9 cellular contexts compared by ENCODE assay signal in the genomic region with DNA sequence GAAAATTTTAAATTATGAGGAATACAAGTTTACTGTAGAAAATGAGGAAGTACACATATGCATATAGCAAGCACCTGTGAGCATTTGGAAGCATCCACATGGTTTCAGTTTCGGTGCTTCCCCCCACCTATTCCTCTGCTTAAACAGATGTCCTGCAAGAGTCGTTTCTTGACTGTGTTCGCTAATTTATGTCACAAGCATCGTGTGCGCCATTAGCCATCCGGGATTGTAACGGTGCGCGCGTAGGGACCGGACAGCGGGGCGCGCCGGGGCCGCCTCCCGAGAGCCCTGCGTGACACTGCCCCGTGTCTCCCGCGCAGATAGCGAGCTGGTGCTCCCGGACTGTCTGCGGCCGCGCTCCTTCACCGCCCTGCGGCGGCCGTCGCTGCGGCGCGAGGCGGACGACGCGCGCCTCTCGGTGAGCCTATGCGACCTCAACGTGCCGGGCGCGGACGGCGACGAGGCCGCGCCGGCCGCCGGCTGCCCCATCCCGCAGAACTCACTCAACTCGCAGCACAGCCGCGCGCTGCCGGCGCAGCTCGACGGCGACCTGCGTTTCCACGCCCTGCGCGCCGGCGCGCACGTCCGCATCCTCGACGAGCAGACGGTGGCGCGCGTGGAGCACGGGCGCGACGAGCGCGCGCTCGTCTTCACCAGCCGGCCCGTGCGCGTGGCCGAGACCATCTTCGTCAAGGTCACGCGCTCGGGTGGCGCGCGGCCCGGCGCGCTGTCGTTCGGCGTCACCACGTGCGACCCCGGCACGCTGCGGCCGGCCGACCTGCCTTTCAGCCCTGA.
DNase-seq lines count a peak whose midpoint lies in the region; ATAC-seq, FAIRE-seq and TF ChIP-seq lines count a peak whose summit lies in the region.
"Had no signal": no experiment of that assay in that cellular context is flagged by ENCODE, and none has a peak within 500 bp of the region (broad histone marks: within the 10 kb centered on the region; RNA-seq: fewer than 3 reads in every experiment).

No MANE protein-coding gene starts in this region.

- intact Hi-C loops in naive thymus-derived CD4-positive, alpha-beta T cell (cut with micrococcal nuclease), result loop anchor here (1.0 to 2.0 kb wide), 5 partner anchors 76 to 685 kb away; a partner anchor contains a TSS

- CTCF ChIA-PET in naive thymus-derived CD4-positive, alpha-beta T cell (lab: Charles Lee), result no interaction called here

- DNase-seq in T-helper 2 cell (peak; percentile 18 to 97 (median 51)), bronchial epithelial cell (ENCODE audit: low read depth) (no peak), suprapubic skin (ENCODE audit: low spot score in 2 of 2) (no peak), neural progenitor cell (ENCODE audit: low spot score) (no peak), islet precursor cell (no peak), glomerular visceral epithelial cell (ENCODE audit: extremely low spot score) (no peak)
- peak; percentile 46 to 69 (median 58) for DNase-seq in naive thymus-derived CD4-positive, alpha-beta T cell

- POLR2A ChIA-PET in naive thymus-derived CD4-positive, alpha-beta T cell (lab: Charles Lee), result interaction anchor here (0.8 to 1.4 kb wide), 5 partner anchors 76 to 537 kb away, joined by 3 to 6 read pairs (median 3); a partner anchor contains a TSS

- peaks cover 0 to 3% (median 0%) of the 10 kb centered on the region in 11 donors for H3K9me3 Mint-ChIP-seq in naive thymus-derived CD4-positive, alpha-beta T cell
- no peaks in the 10 kb centered on the region for H3K9me3 Mint-ChIP-seq in neural progenitor cell

- peak overlapping the region; percentile 84 to 98 (median 96) for H3K27ac Mint-ChIP-seq in naive thymus-derived CD4-positive, alpha-beta T cell
- H3K27ac Mint-ChIP-seq in neural progenitor cell, result no peak overlapping the region

- TF ChIP-seq CTCF in DOHH2 (IDR thresholded peaks at IDR 0.05; ENCODE audit: low read depth, low read length, poor library complexity, severe bottlenecking) (no peak), bronchial epithelial cell (IDR thresholded peaks at IDR 0.05; ENCODE audit: insufficient read depth, low read length, severe bottlenecking) (no peak), suprapubic skin (IDR thresholded peaks at IDR 0.05) (no peak), neural progenitor cell (IDR thresholded peaks at IDR 0.05) (no peak)

- WGBS in suprapubic skin, result 40% methylated on average over 22 of the region's 111 CpGs

- H3K4me1 Mint-ChIP-seq in naive thymus-derived CD4-positive, alpha-beta T cell, result peaks cover 4 to 27% (median 18%) of the 10 kb centered on the region in 7 donors
- H3K4me1 Mint-ChIP-seq in neural progenitor cell, result peaks cover 23% of the 10 kb centered on the region

- peaks cover 7% of the 10 kb centered on the region for H3K4me1 ChIP-seq in DOHH2 (ENCODE audit: control insufficient read depth, low read length)
- peaks cover 6 to 10% of the 10 kb centered on the region in 2 donors for H3K4me1 ChIP-seq in naive thymus-derived CD4-positive, alpha-beta T cell (ENCODE audit: control insufficient read depth in 2 of 2, insufficient read depth in 2 of 2, low read length in 2 of 2)
- peaks cover 10% of the 10 kb centered on the region for H3K4me1 ChIP-seq in suprapubic skin
- H3K4me1 ChIP-seq in neural progenitor cell, result peaks cover 8% of the 10 kb centered on the region

- H3K36me3 ChIP-seq in DOHH2 (ENCODE audit: control insufficient read depth, low read length), result no peaks in the 10 kb centered on the region
- H3K36me3 ChIP-seq in bronchial epithelial cell (ENCODE audit: control insufficient read depth, insufficient read depth, low read length), result no peaks in the 10 kb centered on the region
- no peaks in the 10 kb centered on the region for H3K36me3 ChIP-seq in naive thymus-derived CD4-positive, alpha-beta T cell (ENCODE audit: control insufficient read depth in 2 of 3, insufficient read depth in 3 of 3, low read length in 3 of 3)
- peaks cover 16% of the 10 kb centered on the region for H3K36me3 ChIP-seq in suprapubic skin
- no peaks in the 10 kb centered on the region for H3K36me3 ChIP-seq in neural progenitor cell
- H3K36me3 ChIP-seq: cardiac muscle cell had no signal

- H2AFZ ChIP-seq in neural progenitor cell (replicated peaks), result no peak overlapping the region

- H3K4me2 ChIP-seq in DOHH2 (ENCODE audit: low read length), result peak overlapping the region; percentile 23
- no peak overlapping the region for H3K4me2 ChIP-seq in neural progenitor cell

- peaks cover 0 to 10% (median 0%) of the 10 kb centered on the region in 5 donors for H3K27me3 Mint-ChIP-seq in naive thymus-derived CD4-positive, alpha-beta T cell
- peaks cover 4% of the 10 kb centered on the region for H3K27me3 Mint-ChIP-seq in neural progenitor cell (ENCODE audit: insufficient read depth, low read depth)

- no peak overlapping the region for H3K27ac ChIP-seq in DOHH2 (ENCODE audit: low read depth, low read length)
- H3K27ac ChIP-seq in naive thymus-derived CD4-positive, alpha-beta T cell (ENCODE audit: low read depth, low read length), result peak overlapping the region; percentile 65
- H3K27ac ChIP-seq in suprapubic skin, result no peak overlapping the region
- H3K27ac ChIP-seq in neural progenitor cell, result no peak overlapping the region
- H3K27ac ChIP-seq: cardiac muscle cell had no signal

- TF ChIP-seq POLR2A in suprapubic skin (IDR thresholded peaks at IDR 0.05), result no peak

- H3K9me3 ChIP-seq in DOHH2 (ENCODE audit: control insufficient read depth, insufficient read depth, low read length) (no peaks in the 10 kb centered on the region), suprapubic skin (no peaks in the 10 kb centered on the region), neural progenitor cell (ENCODE audit: low read depth) (no peaks in the 10 kb centered on the region)
- H3K9me3 ChIP-seq in naive thymus-derived CD4-positive, alpha-beta T cell (ENCODE audit: control insufficient read depth in 2 of 3, low read length in 3 of 3), result no peaks in the 10 kb centered on the region

- H3K36me3 Mint-ChIP-seq in naive thymus-derived CD4-positive, alpha-beta T cell, result peaks cover 0 to 5% (median 0%) of the 10 kb centered on the region in 5 donors
- H3K36me3 Mint-ChIP-seq in neural progenitor cell, result peaks cover 13% of the 10 kb centered on the region

- H3K9ac ChIP-seq in neural progenitor cell, result no peak overlapping the region

- no peak for TF ChIP-seq EP300 in suprapubic skin (IDR thresholded peaks at IDR 0.05)

- H3F3A ChIP-seq in DOHH2 (ENCODE audit: control insufficient read depth, insufficient read depth) (no peaks in the 10 kb centered on the region), neural progenitor cell (ENCODE audit: low read depth) (no peaks in the 10 kb centered on the region)

- H3K4me3 ChIP-seq in DOHH2 (ENCODE audit: low read length) (no peak overlapping the region), bronchial epithelial cell (ENCODE audit: low read depth, low read length) (peak overlapping the region; percentile 24), suprapubic skin (peak overlapping the region; percentile 55), neural progenitor cell (no peak overlapping the region)
- H3K4me3 ChIP-seq in naive thymus-derived CD4-positive, alpha-beta T cell (ENCODE audit: low read length), result peak overlapping the region; percentile 91
- H3K4me3 ChIP-seq: cardiac muscle cell had no signal

- H3K9me2 ChIP-seq in DOHH2 (replicated peaks; ENCODE audit: control insufficient read depth, low read length), result no peaks in the 10 kb centered on the region

- peak; percentile 86 for ATAC-seq in naive thymus-derived CD4-positive, alpha-beta T cell

- H3K4me3 Mint-ChIP-seq in naive thymus-derived CD4-positive, alpha-beta T cell, result peak overlapping the region; percentile 84 to 98 (median 90)
- no peak overlapping the region for H3K4me3 Mint-ChIP-seq in neural progenitor cell

- H4K20me1 ChIP-seq in DOHH2 (ENCODE audit: control insufficient read depth, insufficient read depth, low read depth, low read length), result no peaks in the 10 kb centered on the region
- no peaks in the 10 kb centered on the region for H4K20me1 ChIP-seq in neural progenitor cell (ENCODE audit: low read depth)

- H3K27me3 ChIP-seq in DOHH2 (ENCODE audit: control insufficient read depth, low read length) (peaks cover 3% of the 10 kb centered on the region; the same call in 1 of the 2 replicates), bronchial epithelial cell (ENCODE audit: control insufficient read depth, insufficient read depth, low read length) (peaks cover 4% of the 10 kb centered on the region), suprapubic skin (peaks cover 4% of the 10 kb centered on the region), neural progenitor cell (no peaks in the 10 kb centered on the region)
- H3K27me3 ChIP-seq in naive thymus-derived CD4-positive, alpha-beta T cell (ENCODE audit: control insufficient read depth in 2 of 2, insufficient read depth in 2 of 2, low read length in 2 of 2), result no peaks in the 10 kb centered on the region
- H3K27me3 ChIP-seq: cardiac muscle cell had no signal

- FAIRE-seq in bronchial epithelial cell (lab: Jason Lieb, UNC), result no peak

- H3K79me2 ChIP-seq in DOHH2 (ENCODE audit: control insufficient read depth, low read length) (no peaks in the 10 kb centered on the region), neural progenitor cell (ENCODE audit: low read depth) (no peaks in the 10 kb centered on the region)

Comparison
In these comparisons a context has a peak if more than half of its experiments do, and no peak if none do; other contexts are left out.
1. H3K4me3 ChIP-seq: peak in bronchial epithelial cell (single experiment), naive thymus-derived CD4-positive, alpha-beta T cell (single experiment) and suprapubic skin (single experiment); none in DOHH2 (single experiment) and neural progenitor cell (single experiment).
2. DNase-seq: peak in T-helper 2 cell (5 of 5) and naive thymus-derived CD4-positive, alpha-beta T cell (9 of 9); none in bronchial epithelial cell (single experiment), suprapubic skin (0 of 2), neural progenitor cell (single experiment), islet precursor cell (single experiment) and glomerular visceral epithelial cell (single experiment).